10 cellular contexts compared by ENCODE assay signal in the genomic region with DNA sequence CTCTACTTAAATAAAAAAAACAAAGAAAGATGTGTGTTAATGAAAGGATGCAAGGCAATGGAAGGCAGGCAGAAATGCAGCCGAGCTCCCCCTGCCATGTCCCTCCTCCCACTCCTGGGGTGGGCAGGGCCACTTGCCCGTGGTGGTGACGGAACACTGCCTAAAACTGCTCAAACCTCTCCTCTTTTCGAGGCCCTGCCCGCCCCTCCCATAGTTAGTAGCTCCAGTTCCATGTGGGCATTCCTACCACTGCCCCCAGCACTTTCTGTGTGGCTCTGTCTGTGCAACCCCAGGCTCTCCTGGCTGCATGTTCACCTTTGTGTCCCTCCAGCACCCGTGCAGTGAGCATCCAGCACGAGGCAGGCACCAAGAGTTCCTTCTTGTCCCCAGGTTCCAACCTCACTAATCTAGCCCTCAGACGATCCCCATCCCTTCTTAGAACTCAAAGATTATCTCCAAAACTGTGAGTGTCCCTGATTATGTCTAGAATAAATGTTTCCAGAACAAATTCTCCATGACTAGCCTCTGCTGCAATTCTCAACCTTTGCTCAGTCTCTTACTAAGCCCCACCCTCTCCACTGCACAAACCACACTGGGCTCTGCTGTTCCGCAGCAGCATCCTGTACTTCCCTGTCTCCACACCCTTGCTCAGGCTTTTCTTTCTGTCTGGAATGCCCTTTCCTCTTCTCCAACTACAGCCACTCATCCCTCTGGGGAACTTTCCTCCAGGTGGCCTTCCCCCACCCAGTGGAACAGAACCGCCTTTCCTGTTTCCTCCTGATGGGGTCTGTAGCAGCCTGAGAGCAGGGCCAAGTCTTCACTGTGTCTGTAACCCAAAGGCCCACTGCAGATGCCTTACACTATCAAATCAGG. TPM values are rescaled to one million over a fixed set of nuclear protein-coding genes. Genes with fewer than 3 reads are reported as not detected.
DNase-seq lines count a peak whose midpoint lies in the region; ATAC-seq, FAIRE-seq and TF ChIP-seq lines count a peak whose summit lies in the region.
"Had no signal": no experiment of that assay in that cellular context is flagged by ENCODE, and none has a peak within 500 bp of the region (broad histone marks: within the 10 kb centered on the region; RNA-seq: fewer than 3 reads in every experiment).

No MANE protein-coding gene starts in this region.

- TF ChIP-seq EP300 in HepG2 (IDR thresholded peaks at IDR 0.05; ENCODE audit: low read depth in 2 of 2, low read length in 2 of 2): no peak
- TF ChIP-seq EP300 in HepG2 (CRISPR knock-in tag; IDR thresholded peaks at IDR 0.05; ENCODE audit: borderline replicate concordance): no peak
- TF ChIP-seq EP300 in SK-N-SH (IDR thresholded peaks at IDR 0.05; ENCODE audit: borderline replicate concordance in 1 of 2, low read depth in 1 of 2, low read length in 1 of 2): no peak

- peaks cover 7% of the 10 kb centered on the region for H3F3A ChIP-seq in SK-N-SH (replicated peaks; ENCODE audit: insufficient read depth)

- H3K27ac Mint-ChIP-seq in activated naive CD4-positive, alpha-beta T cell treated with anti-CD3 and anti-CD28 coated beads, Interleukin-2, amount 50 U/mL, for 24 hours: peak overlapping the region; percentile 85
- peak overlapping the region; percentile 74 for H3K27ac Mint-ChIP-seq in type B pancreatic cell

- H2AFZ ChIP-seq in HepG2 (ENCODE audit: low read length) (no peak overlapping the region), SK-N-SH (ENCODE audit: low read depth) (no peak overlapping the region)

- H3K36me3 ChIP-seq in body of pancreas (replicated peaks in 1 of 2; ENCODE audit: insufficient read depth in 1 of 2, low read depth in 2 of 2) (no peaks in the 10 kb centered on the region), HepG2 (replicated peaks in 1 of 2; ENCODE audit: control insufficient read depth in 1 of 2, insufficient read depth in 2 of 2, low read length in 2 of 2) (no peaks in the 10 kb centered on the region), SK-N-SH (replicated peaks in 1 of 2; ENCODE audit: control insufficient read depth in 1 of 2, insufficient read depth in 2 of 2, low read length in 1 of 2) (peaks cover 0 to 7% of the 10 kb centered on the region in 2 experiments)

- TF ChIP-seq POLR2A in body of pancreas (IDR thresholded peaks at IDR 0.05): no peak
- no peak for TF ChIP-seq POLR2A in HepG2 (IDR thresholded peaks at IDR 0.05; ENCODE audit: insufficient read depth in 1 of 2, low read depth in 2 of 2, low read length in 2 of 2)

- TF ChIP-seq CTCF in body of pancreas (IDR thresholded peaks at IDR 0.05) (no peak), HepG2 (CRISPR knock-in tag; IDR thresholded peaks at IDR 0.05) (no peak), type B pancreatic cell (conservative IDR thresholded peaks at IDR 0.05) (no peak), SK-N-SH (IDR thresholded peaks at IDR 0.05) (no peak)

- DNase-seq in activated naive CD4-positive, alpha-beta T cell treated with Interleukin-2 at 50 U/mL for 16 hours: no peak
- DNase-seq in body of pancreas (no peak), HepG2 (ENCODE audit: low spot score) (peak; percentile 34), type B pancreatic cell (ENCODE audit: extremely low spot score, unreplicated experiment) (no peak), SK-N-SH (no peak), iPS-NIHi11 (ENCODE audit: low spot score) (no peak)
- DNase-seq: NCI-H1694 treated with DMSO at 0.1 percent for 48 hours had no signal

- H3K9me3 ChIP-seq in body of pancreas (no peaks in the 10 kb centered on the region), HepG2 (ENCODE audit: low read length) (no peaks in the 10 kb centered on the region), SK-N-SH (no peaks in the 10 kb centered on the region)

- no peaks in the 10 kb centered on the region for H3K9me3 Mint-ChIP-seq in activated naive CD4-positive, alpha-beta T cell treated with anti-CD3 and anti-CD28 coated beads, Interleukin-2, amount 50 U/mL, for 24 hours
- no peaks in the 10 kb centered on the region for H3K9me3 Mint-ChIP-seq in type B pancreatic cell

- TF ChIP-seq RAD21 in HepG2 (CRISPR knock-in tag; IDR thresholded peaks at IDR 0.05): no peak
- TF ChIP-seq RAD21 in SK-N-SH (IDR thresholded peaks at IDR 0.05; ENCODE audit: low read length): no peak

- no peaks in the 10 kb centered on the region for H3K9me2 ChIP-seq in SK-N-SH

- H3K4me3 ChIP-seq in body of pancreas: no peak overlapping the region
- H3K4me3 ChIP-seq in HepG2 (replicated peaks in 1 of 3; ENCODE audit: insufficient read depth in 1 of 3, low read depth in 2 of 3, low read length in 3 of 3): peak overlapping the region in 1 of 3 experiments; percentile 35; a peak in 2 of 6 replicates
- H3K4me3 ChIP-seq in SK-N-SH (ENCODE audit: low read depth in 2 of 2, low read length in 1 of 2): no peak overlapping the region

- H3K36me3 Mint-ChIP-seq in activated naive CD4-positive, alpha-beta T cell treated with anti-CD3 and anti-CD28 coated beads, Interleukin-2, amount 50 U/mL, for 24 hours: peaks cover 1% of the 10 kb centered on the region
- H3K36me3 Mint-ChIP-seq in type B pancreatic cell: peaks cover 11% of the 10 kb centered on the region

- POLR2A ChIA-PET in HepG2 (lab: Yijun Ruan, JAX) (no interaction called here), SK-N-SH (lab: Yijun Ruan, JAX) (no interaction called here)

- ATAC-seq in body of pancreas: no peak
- ATAC-seq in HepG2: peak; percentile 92
- no peak for ATAC-seq in HG02970 (IDR thresholded peaks at IDR 0.05; ENCODE audit: low FRiP score, unreplicated experiment)

- H3K4me1 ChIP-seq in body of pancreas (peaks cover 73% of the 10 kb centered on the region), HepG2 (ENCODE audit: insufficient read depth, low read length) (peaks cover 66% of the 10 kb centered on the region), SK-N-SH (ENCODE audit: control insufficient read depth in 1 of 2, insufficient read depth in 2 of 2, low read depth in 1 of 2, low read length in 1 of 2) (peaks cover 14 to 18% of the 10 kb centered on the region in 2 experiments)

- no TSS peak for BruUV-seq in HepG2 (replicated peaks; lab: Mats Ljungman, UMichigan)

- peaks cover 34% of the 10 kb centered on the region for H3K4me1 Mint-ChIP-seq in activated naive CD4-positive, alpha-beta T cell treated with anti-CD3 and anti-CD28 coated beads, Interleukin-2, amount 50 U/mL, for 24 hours
- H3K4me1 Mint-ChIP-seq in type B pancreatic cell (ENCODE audit: unreplicated experiment): peaks cover 56% of the 10 kb centered on the region

- FAIRE-seq in HepG2 (lab: Jason Lieb, UNC): peak; percentile 42
- FAIRE-seq: colon had no signal

- H3K9ac ChIP-seq in HepG2 (ENCODE audit: insufficient read depth, low read depth, low read length): no peak overlapping the region
- H3K9ac ChIP-seq in SK-N-SH: no peak overlapping the region

- H3K27me3 Mint-ChIP-seq in activated naive CD4-positive, alpha-beta T cell treated with anti-CD3 and anti-CD28 coated beads, Interleukin-2, amount 50 U/mL, for 24 hours: no peaks in the 10 kb centered on the region
- no peaks in the 10 kb centered on the region for H3K27me3 Mint-ChIP-seq in type B pancreatic cell

- peak overlapping the region; percentile 62 for H3K4me3 Mint-ChIP-seq in activated naive CD4-positive, alpha-beta T cell treated with anti-CD3 and anti-CD28 coated beads, Interleukin-2, amount 50 U/mL, for 24 hours
- H3K4me3 Mint-ChIP-seq in type B pancreatic cell: peak overlapping the region; percentile 29

- H3K4me2 ChIP-seq in HepG2 (ENCODE audit: low read depth, low read length): peak overlapping the region; percentile 49
- no peak overlapping the region for H3K4me2 ChIP-seq in SK-N-SH

- H3K27ac ChIP-seq in body of pancreas (peak overlapping the region in 3 of 4 donors; percentile 30 to 63 (median 62)), HepG2 (ENCODE audit: extremely low read length, insufficient read depth, low read length) (no peak overlapping the region), SK-N-SH (ENCODE audit: low read depth in 2 of 2, low read length in 1 of 2) (no peak overlapping the region)

- in situ Hi-C loops in HepG2 (cut with HindIII; ENCODE audit: extremely low pct_ligation_motif_present, low pct_unique_long_range_greater_than_20kb): no loop called here

- H3K79me2 ChIP-seq in HepG2 (ENCODE audit: insufficient read depth, low read length) (no peaks in the 10 kb centered on the region), SK-N-SH (ENCODE audit: insufficient read depth) (peaks cover 8% of the 10 kb centered on the region)

- H3K27me3 ChIP-seq in body of pancreas: no peaks in the 10 kb centered on the region
- no peaks in the 10 kb centered on the region for H3K27me3 ChIP-seq in HepG2 (ENCODE audit: control insufficient read depth in 1 of 2, insufficient read depth in 2 of 2, low read length in 2 of 2)
- no peaks in the 10 kb centered on the region for H3K27me3 ChIP-seq in SK-N-SH (ENCODE audit: insufficient read depth)

- intact Hi-C loops in body of pancreas (cut with DNase I) (loop anchor here (10.0 kb wide), 1 partner anchor 48 kb away; a partner anchor contains a TSS), HepG2 (cut with micrococcal nuclease; ENCODE audit: unreplicated experiment) (loop anchor here (5.0 kb wide), 1 partner anchor 46 kb away; a partner anchor contains a TSS)

- CTCF ChIA-PET in HepG2 (lab: Yijun Ruan, JAX; ENCODE audit: low intra/inter-chr PET ratio, low total read pairs) (no interaction called here), SK-N-SH (lab: Yijun Ruan, JAX) (interaction anchor here (1.0 kb wide), 1 partner anchor 22 kb away, joined by 3 read pairs; no protein-coding TSS in a partner anchor)

- 65 to 70% methylated on average over 10 of the region's 10 CpGs for WGBS in body of pancreas, 2 donors
- 35% methylated on average over 10 of the region's 10 CpGs for WGBS in HepG2 (ENCODE audit: low lambda C conversion rate)
- WGBS in SK-N-SH (ENCODE audit: low lambda C conversion rate): 92% methylated on average over 9 of the region's 10 CpGs

- H4K20me1 ChIP-seq in HepG2 (ENCODE audit: insufficient read depth, low read length): peaks cover 8% of the 10 kb centered on the region; the same call in 1 of the 2 replicates
- no peaks in the 10 kb centered on the region for H4K20me1 ChIP-seq in SK-N-SH (ENCODE audit: insufficient read depth)

RNA-seq across cellular contexts. Expression of a gene that starts 32.6 kb away (rescaled TPM):
- 1 to 10 TPM in 1 of 2 donors, under 1 TPM in 1; 0.52 to 3.0 TPM for total RNA-seq in body of pancreas
- 0.01 and 0.07 TPM in 2 replicates for total RNA-seq in HepG2 (2016; rRNA removed; fragmentation: Illumina TruSeq; extraction: Trizol)
- not detected in 2 replicates for total RNA-seq in HepG2 (2016; cell fraction: cytosol; rRNA removed; fragmentation: Illumina TruSeq; extraction: Trizol; ENCODE audit: low read depth)
- total RNA-seq in HepG2 (2016; cell fraction: insoluble cytoplasmic fraction; rRNA removed; fragmentation: Illumina TruSeq; extraction: Trizol): 0.04 TPM in 2 replicates
- total RNA-seq in HepG2 (2016; cell fraction: membrane; rRNA removed; fragmentation: Illumina TruSeq; extraction: Trizol): 0.06 TPM in 1 of 2 replicates, not detected in the other
- total RNA-seq in HepG2 (2016; cell fraction: nucleus; rRNA removed; fragmentation: Illumina TruSeq; extraction: Trizol): 0.06 and 0.09 TPM in 2 replicates
- polyA plus RNA-seq in HepG2 (2011; rRNA removed): 0.01 and 0.03 TPM in 2 replicates
- polyA plus RNA-seq in HepG2 (2011; cell fraction: cytosol; rRNA removed): 0.01 and 0.03 TPM in 2 replicates
- 0.21 and 0.23 TPM in 2 replicates for polyA plus RNA-seq in HepG2 (2011; cell fraction: nucleus; rRNA removed)
- polyA plus RNA-seq in HepG2 (2012): 0.16 TPM in 1 of 2 replicates, not detected in the other
- 0.01 TPM in 1 of 2 replicates, not detected in the other for polyA plus RNA-seq in HepG2 (2016; cell fraction: cytosol; fragmentation: Illumina TruSeq; extraction: Trizol; ENCODE audit: low read depth)
- polyA plus RNA-seq in HepG2 (2016; cell fraction: insoluble cytoplasmic fraction; fragmentation: Illumina TruSeq; extraction: Trizol; ENCODE audit: low read depth): 0.11 TPM in 1 of 2 replicates, not detected in the other
- 0.01 and 0.08 TPM in 2 replicates for polyA plus RNA-seq in HepG2 (2016; cell fraction: membrane; fragmentation: Illumina TruSeq; extraction: Trizol; ENCODE audit: low read depth)
- 0.36 and 0.44 TPM in 2 replicates for polyA plus RNA-seq in HepG2 (2016; cell fraction: nucleus; fragmentation: Illumina TruSeq; extraction: Trizol; ENCODE audit: insufficient read depth, low read depth)
- 0.40 TPM in 1 of 2 replicates, not detected in the other for polyA minus RNA-seq in HepG2 (2011; rRNA and poly(A)+ RNA removed; ENCODE audit: low replicate concordance)
- polyA minus RNA-seq in HepG2 (2011; cell fraction: cytosol; rRNA and poly(A)+ RNA removed): not detected in 2 replicates
- under 0.01 TPM in 1 of 2 replicates, not detected in the other for polyA minus RNA-seq in HepG2 (2011; cell fraction: nucleus; rRNA and poly(A)+ RNA removed)
- 3.1 and 4.2 TPM in 2 replicates for total RNA-seq in type B pancreatic cell (ENCODE audit: low replicate concordance)
- 0.23 TPM in 2 replicates for polyA plus RNA-seq in SK-N-SH (2012; rRNA removed)
- 0.05 TPM in 2 replicates for polyA plus RNA-seq in SK-N-SH (2012; cell fraction: cytosol; rRNA removed)
- polyA plus RNA-seq in SK-N-SH (2012; cell fraction: nucleus; rRNA removed): 1.2 and 1.7 TPM in 2 replicates

RNA-seq across cellular contexts. Expression of a gene that starts 45.9 kb away (rescaled TPM):
- total RNA-seq in body of pancreas (10 to 100 TPM; 13.8 to 16.9 TPM), HepG2 (2016; rRNA removed; fragmentation: Illumina TruSeq; extraction: Trizol) (4.8 and 4.9 TPM in 2 replicates), type B pancreatic cell (ENCODE audit: low replicate concordance) (18.8 and 25.2 TPM in 2 replicates)
- total RNA-seq in HepG2 (2016; cell fraction: cytosol; rRNA removed; fragmentation: Illumina TruSeq; extraction: Trizol; ENCODE audit: low read depth): 0.97 and 1.0 TPM in 2 replicates
- total RNA-seq in HepG2 (2016; cell fraction: insoluble cytoplasmic fraction; rRNA removed; fragmentation: Illumina TruSeq; extraction: Trizol): 4.7 and 4.8 TPM in 2 replicates
- total RNA-seq in HepG2 (2016; cell fraction: membrane; rRNA removed; fragmentation: Illumina TruSeq; extraction: Trizol): 3.1 and 3.3 TPM in 2 replicates
- 2.8 and 3.3 TPM in 2 replicates for total RNA-seq in HepG2 (2016; cell fraction: nucleus; rRNA removed; fragmentation: Illumina TruSeq; extraction: Trizol)
- polyA plus RNA-seq in HepG2 (2011; rRNA removed) (3.1 and 4.2 TPM in 2 replicates), SK-N-SH (2012; rRNA removed) (16.9 and 17.5 TPM in 2 replicates)
- 3.3 and 3.5 TPM in 2 replicates for polyA plus RNA-seq in HepG2 (2011; cell fraction: cytosol; rRNA removed)
- 2.8 and 2.9 TPM in 2 replicates for polyA plus RNA-seq in HepG2 (2011; cell fraction: nucleus; rRNA removed)
- 1.7 and 3.1 TPM in 2 replicates for polyA plus RNA-seq in HepG2 (2012)
- polyA plus RNA-seq in HepG2 (2016; cell fraction: cytosol; fragmentation: Illumina TruSeq; extraction: Trizol; ENCODE audit: low read depth): 0.84 and 1.1 TPM in 2 replicates
- 4.5 and 4.7 TPM in 2 replicates for polyA plus RNA-seq in HepG2 (2016; cell fraction: insoluble cytoplasmic fraction; fragmentation: Illumina TruSeq; extraction: Trizol; ENCODE audit: low read depth)
- polyA plus RNA-seq in HepG2 (2016; cell fraction: membrane; fragmentation: Illumina TruSeq; extraction: Trizol; ENCODE audit: low read depth): 2.2 and 2.4 TPM in 2 replicates
- polyA plus RNA-seq in HepG2 (2016; cell fraction: nucleus; fragmentation: Illumina TruSeq; extraction: Trizol; ENCODE audit: insufficient read depth, low read depth): 2.2 and 2.6 TPM in 2 replicates
- 10.8 and 22.1 TPM in 2 replicates for polyA minus RNA-seq in HepG2 (2011; rRNA and poly(A)+ RNA removed; ENCODE audit: low replicate concordance)
- polyA minus RNA-seq in HepG2 (2011; cell fraction: cytosol; rRNA and poly(A)+ RNA removed): 3.8 and 4.5 TPM in 2 replicates
- 5.9 and 6.2 TPM in 2 replicates for polyA minus RNA-seq in HepG2 (2011; cell fraction: nucleus; rRNA and poly(A)+ RNA removed)
- 11.1 and 14.4 TPM in 2 replicates for polyA plus RNA-seq in SK-N-SH (2012; cell fraction: cytosol; rRNA removed)
- 9.6 and 11.1 TPM in 2 replicates for polyA plus RNA-seq in SK-N-SH (2012; cell fraction: nucleus; rRNA removed)

Comparison
In these comparisons a context has a peak if more than half of its experiments do, and no peak if none do; other contexts are left out.
1. H3K27ac ChIP-seq: peak in body of pancreas (3 of 4); none in HepG2 (single experiment) and SK-N-SH (0 of 2).